Comparison of ENCODE assay signal across 1 cellular context in genomic region chr13:23979361-23980159, GRCh38.
TF ChIP-seq lines count a peak whose summit lies in the region.

No MANE protein-coding gene starts in this region.

TF ChIP-seq in A549, 52 proteins besides CTCF, POLR2A, EP300 and RAD21 (continued from another document):
- TF ChIP-seq RNF2 (IDR thresholded peaks at IDR 0.05; ENCODE audit: borderline replicate concordance, low read depth): no peak
- no peak for TF ChIP-seq EHF (CRISPR knock-in tag; IDR thresholded peaks at IDR 0.05)
- no peak for TF ChIP-seq CEBPB (IDR thresholded peaks at IDR 0.05)
- no peak for TF ChIP-seq ZNF302 (CRISPR knock-in tag; IDR thresholded peaks at IDR 0.05)
- no peak for TF ChIP-seq ELK1 (IDR thresholded peaks at IDR 0.05; ENCODE audit: low read depth, low read length)
